12 cellular contexts compared by ENCODE assay signal in the genomic region with DNA sequence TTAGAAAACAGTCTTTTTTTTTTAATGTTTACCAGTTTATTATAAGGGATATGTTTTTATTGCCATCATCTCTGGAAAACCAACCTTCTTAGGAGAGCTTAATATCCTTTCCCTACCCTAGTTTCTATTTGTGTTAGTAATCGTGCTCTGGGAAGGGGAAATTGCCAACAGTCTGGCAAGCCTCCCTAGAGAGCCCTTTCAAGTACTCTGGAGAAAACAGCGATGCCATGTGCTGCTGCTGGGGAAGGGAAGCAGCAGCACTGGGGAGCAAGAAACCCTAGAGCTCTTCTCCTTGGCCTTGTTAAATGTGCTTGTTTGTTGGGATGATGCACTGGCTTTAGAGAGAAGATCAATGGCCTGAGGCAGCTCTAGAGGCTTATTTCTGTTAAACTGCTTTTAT. TPM values are rescaled to one million over a fixed set of nuclear protein-coding genes. Genes with fewer than 3 reads are reported as not detected.
A peak's percentile ranks its signal among the peaks of the same experiment; 100 is the strongest.
DNase-seq lines count a peak whose midpoint lies in the region; TF ChIP-seq lines count a peak whose summit lies in the region.
"Had no signal": no experiment of that assay in that cellular context is flagged by ENCODE, and none has a peak within 500 bp of the region (broad histone marks: within the 10 kb centered on the region; RNA-seq: fewer than 3 reads in every experiment).

No MANE protein-coding gene starts in this region.

- H3K27ac Mint-ChIP-seq in brain: peak overlapping the region in 4 of 5 experiments; percentile 55 to 94 (median 72)
- H3K27ac Mint-ChIP-seq in activated T-helper 1 cell treated with anti-CD3 and anti-CD28 coated beads, Interleukin-12 subunit alpha, Interleukin-12 subunit beta, Interleukin-2, Interleukin-4 antibody, amounts not matched to agents 30 ng/mL and 10 ng/mL and 1 ng/mL, durations not matched to agents 14 hours and 24 hours and 36 hours: no peak overlapping the region

- peaks cover 5% of the 10 kb centered on the region for H3K36me3 ChIP-seq in neutrophil
- H3K36me3 ChIP-seq: brain microvascular endothelial cell had no signal

- H3K4me1 Mint-ChIP-seq in brain: peaks cover 14% of the 10 kb centered on the region
- no peaks in the 10 kb centered on the region for H3K4me1 Mint-ChIP-seq in activated T-helper 1 cell treated with anti-CD3 and anti-CD28 coated beads, Interleukin-12 subunit alpha, Interleukin-12 subunit beta, Interleukin-2, Interleukin-4 antibody, amounts not matched to agents 30 ng/mL and 10 ng/mL and 1 ng/mL, durations not matched to agents 14 hours and 24 hours and 36 hours (ENCODE audit: low read depth)

- peaks cover 29% of the 10 kb centered on the region for H3K36me3 Mint-ChIP-seq in brain
- H3K36me3 Mint-ChIP-seq in activated T-helper 1 cell treated with anti-CD3 and anti-CD28 coated beads, Interleukin-12 subunit alpha, Interleukin-12 subunit beta, Interleukin-2, Interleukin-4 antibody, amounts not matched to agents 30 ng/mL and 10 ng/mL and 1 ng/mL, durations not matched to agents 14 hours and 24 hours and 36 hours (ENCODE audit: low read depth): peaks cover 8% of the 10 kb centered on the region

- H3K9me3 Mint-ChIP-seq in brain: no peaks in the 10 kb centered on the region
- no peaks in the 10 kb centered on the region for H3K9me3 Mint-ChIP-seq in activated T-helper 1 cell treated with anti-CD3 and anti-CD28 coated beads, Interleukin-12 subunit alpha, Interleukin-12 subunit beta, Interleukin-2, Interleukin-4 antibody, amounts not matched to agents 30 ng/mL and 10 ng/mL and 1 ng/mL, durations not matched to agents 14 hours and 24 hours and 36 hours

- TF ChIP-seq CTCF in brain (conservative IDR thresholded peaks at IDR 0.05): no peak
- TF ChIP-seq CTCF in neutrophil (IDR thresholded peaks at IDR 0.05): no peak

- H3K27ac ChIP-seq in neutrophil: peak overlapping the region; percentile 3
- H3K27ac ChIP-seq: brain microvascular endothelial cell, suprapubic skin, WERI-Rb-1 had no signal

- no peak overlapping the region for H3K4me3 ChIP-seq in neutrophil (ENCODE audit: low read depth in 1 of 2, low read length in 1 of 2)
- H3K4me3 ChIP-seq: suprapubic skin had no signal

- no peaks in the 10 kb centered on the region for H3K9me3 ChIP-seq in neutrophil
- H3K9me3 ChIP-seq: suprapubic skin had no signal

- H3K4me1 ChIP-seq in neutrophil (ENCODE audit: control insufficient read depth in 1 of 2, insufficient read depth in 1 of 2, low read depth in 1 of 2, low read length in 1 of 2): no peaks in the 10 kb centered on the region

- H3K27me3 Mint-ChIP-seq in brain: no peaks in the 10 kb centered on the region
- H3K27me3 Mint-ChIP-seq in activated T-helper 1 cell treated with anti-CD3 and anti-CD28 coated beads, Interleukin-12 subunit alpha, Interleukin-12 subunit beta, Interleukin-2, Interleukin-4 antibody, amounts not matched to agents 30 ng/mL and 10 ng/mL and 1 ng/mL, durations not matched to agents 14 hours and 24 hours and 36 hours (ENCODE audit: insufficient read depth): no peaks in the 10 kb centered on the region

- H3K27me3 ChIP-seq in neutrophil: no peaks in the 10 kb centered on the region
- H3K27me3 ChIP-seq: brain microvascular endothelial cell, suprapubic skin had no signal

- peak overlapping the region in 3 of 5 experiments; percentile 9 to 58 (median 31) for H3K4me3 Mint-ChIP-seq in brain
- H3K4me3 Mint-ChIP-seq in activated T-helper 1 cell treated with anti-CD3 and anti-CD28 coated beads, Interleukin-12 subunit alpha, Interleukin-12 subunit beta, Interleukin-2, Interleukin-4 antibody, amounts not matched to agents 30 ng/mL and 10 ng/mL and 1 ng/mL, durations not matched to agents 14 hours and 24 hours and 36 hours: no peak overlapping the region

- DNase-seq in DMS79 (lab: John Stamatoyannopoulos, UW): peak; percentile 80
- peak; percentile 66 for DNase-seq in NCI-H2107 (lab: John Stamatoyannopoulos, UW)
- no peak for DNase-seq in retina
- DNase-seq in NCI-H345 treated with DMSO at 0.1 percent for 48 hours (lab: John Stamatoyannopoulos, UW; ENCODE audit: unreplicated experiment): no peak
- no peak for DNase-seq in activated T-helper 1 cell treated with anti-CD3 and anti-CD28 coated beads, Interleukin-12 subunit alpha, Interleukin-12 subunit beta, Interleukin-2, Interleukin-4 antibody, amounts not matched to agents 30 ng/mL and 10 ng/mL and 1 ng/mL, durations not matched to agents 14 hours and 24 hours and 36 hours (ENCODE audit: low spot score)
- DNase-seq: brain microvascular endothelial cell, KBM-7, SHP77, WERI-Rb-1 had no signal

- intact Hi-C loops in activated T-helper 1 cell treated with anti-CD3 and anti-CD28 coated beads, Interleukin-12 subunit alpha, Interleukin-12 subunit beta, Interleukin-2, Interleukin-4 antibody, amounts not matched to agents 30 ng/mL and 10 ng/mL and 1 ng/mL, durations not matched to agents 14 hours and 24 hours and 36 hours (cut with micrococcal nuclease): no loop called here

RNA-seq across cellular contexts. Expression of a gene that starts 10.3 kb away (rescaled TPM):
- polyA plus RNA-seq in brain (ENCODE audit: insufficient read depth, low read depth, low replicate concordance): 24.5 TPM
- total RNA-seq in activated T-helper 1 cell treated with anti-CD3 and anti-CD28 coated beads, Interleukin-12 subunit alpha, Interleukin-12 subunit beta, Interleukin-2, Interleukin-4 antibody, amounts not matched to agents 30 ng/mL and 10 ng/mL and 1 ng/mL, durations not matched to agents 14 hours and 24 hours and 36 hours: 41.1 and 43.4 TPM in 2 replicates

RNA-seq across cellular contexts. Expression of a gene that starts 10.6 kb away (rescaled TPM):
- 207 TPM for polyA plus RNA-seq in brain (ENCODE audit: insufficient read depth, low read depth, low replicate concordance)
- 90.0 and 95.2 TPM in 2 replicates for total RNA-seq in activated T-helper 1 cell treated with anti-CD3 and anti-CD28 coated beads, Interleukin-12 subunit alpha, Interleukin-12 subunit beta, Interleukin-2, Interleukin-4 antibody, amounts not matched to agents 30 ng/mL and 10 ng/mL and 1 ng/mL, durations not matched to agents 14 hours and 24 hours and 36 hours

RNA-seq across cellular contexts. Expression of a gene that starts 21.4 kb away (rescaled TPM):
- 23.6 TPM for polyA plus RNA-seq in brain (ENCODE audit: insufficient read depth, low read depth, low replicate concordance)
- 27.6 and 31.5 TPM in 2 replicates for total RNA-seq in activated T-helper 1 cell treated with anti-CD3 and anti-CD28 coated beads, Interleukin-12 subunit alpha, Interleukin-12 subunit beta, Interleukin-2, Interleukin-4 antibody, amounts not matched to agents 30 ng/mL and 10 ng/mL and 1 ng/mL, durations not matched to agents 14 hours and 24 hours and 36 hours

RNA-seq across cellular contexts. Expression of a gene that starts 32.0 kb away (rescaled TPM):
- polyA plus RNA-seq in brain (ENCODE audit: insufficient read depth, low read depth, low replicate concordance): 49.5 TPM
- 74.1 and 75.4 TPM in 2 replicates for total RNA-seq in activated T-helper 1 cell treated with anti-CD3 and anti-CD28 coated beads, Interleukin-12 subunit alpha, Interleukin-12 subunit beta, Interleukin-2, Interleukin-4 antibody, amounts not matched to agents 30 ng/mL and 10 ng/mL and 1 ng/mL, durations not matched to agents 14 hours and 24 hours and 36 hours

RNA-seq across cellular contexts. Expression of a gene that starts 37.0 kb away (rescaled TPM):
- polyA plus RNA-seq in brain (ENCODE audit: insufficient read depth, low read depth, low replicate concordance): 116 TPM
- 93.1 and 95.4 TPM in 2 replicates for total RNA-seq in activated T-helper 1 cell treated with anti-CD3 and anti-CD28 coated beads, Interleukin-12 subunit alpha, Interleukin-12 subunit beta, Interleukin-2, Interleukin-4 antibody, amounts not matched to agents 30 ng/mL and 10 ng/mL and 1 ng/mL, durations not matched to agents 14 hours and 24 hours and 36 hours

Comparison
In these comparisons a context has a peak if more than half of its experiments do, and no peak if none do; other contexts are left out.
1. DNase-seq: peak in DMS79 (single experiment) and NCI-H2107 (single experiment); none in retina (single experiment), NCI-H345 treated with DMSO at 0.1 percent for 48 hours (single experiment) and activated T-helper 1 cell treated with anti-CD3 and anti-CD28 coated beads, Interleukin-12 subunit alpha, Interleukin-12 subunit beta, Interleukin-2, Interleukin-4 antibody, amounts not matched to agents 30 ng/mL and 10 ng/mL and 1 ng/mL, durations not matched to agents 14 hours and 24 hours and 36 hours (single experiment).